8 cellular contexts compared by ENCODE assay signal in genomic region chr14:81565441-81566290, GRCh38. TPM values are rescaled to one million over a fixed set of nuclear protein-coding genes. Genes with fewer than 3 reads are reported as not detected.
DNase-seq lines count a peak whose midpoint lies in the region; ATAC-seq and TF ChIP-seq lines count a peak whose summit lies in the region.

No MANE protein-coding gene starts in this region.

- DNase-seq in NOMO-1 treated with DMSO at 0.1 percent for 48 hours (lab: John Stamatoyannopoulos, UW; ENCODE audit: unreplicated experiment) (peak; percentile 21), NOMO-1 treated with dmso at 0.1 percent for 144 hours (lab: John Stamatoyannopoulos, UW; ENCODE audit: unreplicated experiment) (no peak), inferior parietal cortex (ENCODE audit: extremely low spot score) (peak; percentile 77), cerebellar nuclear complex (lab: John Stamatoyannopoulos, UW) (no peak)
- DNase-seq in activated CD8-positive, alpha-beta T cell treated with anti-CD3 and anti-CD28 coated beads, Interleukin-2, amount 10 ng/mL, durations not matched to agents 7 days and 5 days: peak; percentile 28
- no peak for DNase-seq in activated CD4-positive, CD25-positive, alpha-beta regulatory T cell (lab: John Stamatoyannopoulos, UW)

- no peak overlapping the region for H3K4me3 Mint-ChIP-seq in activated CD8-positive, alpha-beta T cell treated with anti-CD3 and anti-CD28 coated beads, Interleukin-2, amount 10 ng/mL, durations not matched to agents 7 days and 5 days

- peak; percentile 69 for TF ChIP-seq RAD21 in Ishikawa (IDR thresholded peaks at IDR 0.05; ENCODE audit: low read depth)

- POLR2A ChIA-PET in activated CD8-positive, alpha-beta T cell treated with anti-CD3 and anti-CD28 coated beads, Interleukin-2, amount 10 ng/mL, durations not matched to agents 7 days and 5 days (lab: Charles Lee): no interaction called here

- no peak for TF ChIP-seq EP300 in Ishikawa (IDR thresholded peaks at IDR 0.05; ENCODE audit: borderline replicate concordance)

- H3K27me3 Mint-ChIP-seq in activated CD8-positive, alpha-beta T cell treated with anti-CD3 and anti-CD28 coated beads, Interleukin-2, amount 10 ng/mL, durations not matched to agents 7 days and 5 days (ENCODE audit: low read depth): peaks cover 9% of the 10 kb centered on the region

- no peaks in the 10 kb centered on the region for H3K36me3 Mint-ChIP-seq in activated CD8-positive, alpha-beta T cell treated with anti-CD3 and anti-CD28 coated beads, Interleukin-2, amount 10 ng/mL, durations not matched to agents 7 days and 5 days (ENCODE audit: low read depth)

- CTCF ChIA-PET in activated CD8-positive, alpha-beta T cell treated with anti-CD3 and anti-CD28 coated beads, Interleukin-2, amount 10 ng/mL, durations not matched to agents 7 days and 5 days (lab: Charles Lee): interaction anchor here (1.0 to 1.6 kb wide), 2 partner anchors 297 to 414 kb away, joined by 3 to 4 read pairs; no protein-coding TSS in a partner anchor

- H3K9me3 Mint-ChIP-seq in activated CD8-positive, alpha-beta T cell treated with anti-CD3 and anti-CD28 coated beads, Interleukin-2, amount 10 ng/mL, durations not matched to agents 7 days and 5 days (ENCODE audit: insufficient read depth): no peaks in the 10 kb centered on the region

- no peak overlapping the region for H3K27ac Mint-ChIP-seq in activated CD8-positive, alpha-beta T cell treated with anti-CD3 and anti-CD28 coated beads, Interleukin-2, amount 10 ng/mL, durations not matched to agents 7 days and 5 days

- peak; percentile 79 for ATAC-seq in GM21526 (IDR thresholded peaks at IDR 0.05; ENCODE audit: low FRiP score, unreplicated experiment)
- no peak for ATAC-seq in activated CD8-positive, alpha-beta T cell treated with anti-CD3 and anti-CD28 coated beads, Interleukin-2, amount 10 ng/mL, durations not matched to agents 7 days and 5 days

- no peaks in the 10 kb centered on the region for H3K4me1 Mint-ChIP-seq in activated CD8-positive, alpha-beta T cell treated with anti-CD3 and anti-CD28 coated beads, Interleukin-2, amount 10 ng/mL, durations not matched to agents 7 days and 5 days (ENCODE audit: low read depth)

TF ChIP-seq in Ishikawa, 13 proteins besides CTCF, POLR2A, EP300 and RAD21:
- no peak for TF ChIP-seq FOXM1 (IDR thresholded peaks at IDR 0.05; ENCODE audit: borderline replicate concordance, low read depth)
- TF ChIP-seq NFIC (IDR thresholded peaks at IDR 0.05): no peak
- no peak for TF ChIP-seq MAX (IDR thresholded peaks at IDR 0.05)
- TF ChIP-seq YY1 (IDR thresholded peaks at IDR 0.05; ENCODE audit: low read depth): no peak
- TF ChIP-seq ZBTB7A (IDR thresholded peaks at IDR 0.05; ENCODE audit: low read depth): no peak
- no peak for TF ChIP-seq EGR1 (IDR thresholded peaks at IDR 0.05)
- TF ChIP-seq CREB1 (IDR thresholded peaks at IDR 0.05; ENCODE audit: low read depth): no peak
- no peak for TF ChIP-seq TCF12 (IDR thresholded peaks at IDR 0.05; ENCODE audit: low read depth)
- no peak for TF ChIP-seq USF1 (IDR thresholded peaks at IDR 0.05)
- no peak for TF ChIP-seq TAF1 (IDR thresholded peaks at IDR 0.05; ENCODE audit: low read depth)
- no peak for TF ChIP-seq CEBPB (IDR thresholded peaks at IDR 0.05)
- no peak for TF ChIP-seq REST (IDR thresholded peaks at IDR 0.05; ENCODE audit: low read depth)
- TF ChIP-seq TEAD4 (IDR thresholded peaks at IDR 0.05): no peak

RNA-seq across cellular contexts. Expression of gene SEL1L, which starts 32.0 kb away (rescaled TPM):
- total RNA-seq in activated CD8-positive, alpha-beta T cell treated with anti-CD3 and anti-CD28 coated beads, Interleukin-2, amount 10 ng/mL, durations not matched to agents 7 days and 5 days: 10 to 100 TPM; 48.9 to 51.3 TPM

Comparison
In these comparisons a context has a peak if more than half of its experiments do, and no peak if none do; other contexts are left out.
1. DNase-seq: peak in NOMO-1 treated with DMSO at 0.1 percent for 48 hours (single experiment), activated CD8-positive, alpha-beta T cell treated with anti-CD3 and anti-CD28 coated beads, Interleukin-2, amount 10 ng/mL, durations not matched to agents 7 days and 5 days (single experiment) and inferior parietal cortex (single experiment); none in NOMO-1 treated with dmso at 0.1 percent for 144 hours (single experiment), cerebellar nuclear complex (0 of 2) and activated CD4-positive, CD25-positive, alpha-beta regulatory T cell (0 of 4).